10 cellular contexts compared by ENCODE assay signal in genomic region chr5:76954383-76954763, GRCh38. TPM values are rescaled to one million over a fixed set of nuclear protein-coding genes. Genes with fewer than 3 reads are reported as not detected.
A peak's percentile ranks its signal among the peaks of the same experiment; 100 is the strongest.
DNase-seq lines count a peak whose midpoint lies in the region; FAIRE-seq and TF ChIP-seq lines count a peak whose summit lies in the region.
"Had no signal": no experiment of that assay in that cellular context is flagged by ENCODE, and none has a peak within 500 bp of the region (broad histone marks: within the 10 kb centered on the region; RNA-seq: fewer than 3 reads in every experiment).

No MANE protein-coding gene starts in this region.

- no peaks in the 10 kb centered on the region for H3K79me2 ChIP-seq in astrocyte (ENCODE audit: insufficient read depth, low read length)

- H3K4me3 ChIP-seq in HUES48 (ENCODE audit: low read depth, low read length) (peak overlapping the region; percentile 70), astrocyte (ENCODE audit: insufficient read depth, low read depth, low read length) (peak overlapping the region; percentile 65), skeletal muscle satellite cell (ENCODE audit: low read length) (peak overlapping the region; percentile 67)

- peaks cover 2% of the 10 kb centered on the region for H3K36me3 Mint-ChIP-seq in astrocyte (ENCODE audit: low read depth, unreplicated experiment)
- no peaks in the 10 kb centered on the region for H3K36me3 Mint-ChIP-seq in activated T-helper 1 cell treated with anti-CD3 and anti-CD28 coated beads, Interleukin-12 subunit alpha, Interleukin-12 subunit beta, Interleukin-2, Interleukin-4 antibody, amounts not matched to agents 30 ng/mL and 10 ng/mL and 1 ng/mL, durations not matched to agents 14 hours and 24 hours and 36 hours (ENCODE audit: low read depth)
- no peaks in the 10 kb centered on the region for H3K36me3 Mint-ChIP-seq in activated T-helper 2 cell treated with anti-CD3 and anti-CD28 coated beads, Interferon-gamma antibody, Interleukin-2, Interleukin-4, amounts not matched to agents 10 μg/mL and 5 μg/mL and 100 μg/mL, durations not matched to agents 14 hours and 24 hours and 36 hours (ENCODE audit: low read depth)
- H3K36me3 Mint-ChIP-seq in activated CD4-positive, alpha-beta T cell treated with anti-CD3 and anti-CD28 coated beads, Interleukin-2, amount 10 ng/mL, durations not matched to agents 24 days and 14 days (ENCODE audit: low read depth): no peaks in the 10 kb centered on the region

- H3K9ac ChIP-seq in HUES48 (ENCODE audit: low read depth, low read length): 0 out of 2 replicates have a peak overlapping the region, but pooled peaks have one; percentile 20
- H3K9ac ChIP-seq in astrocyte (ENCODE audit: low read length): peak overlapping the region; percentile 63
- no peak overlapping the region for H3K9ac ChIP-seq in skeletal muscle satellite cell (ENCODE audit: low read depth, low read length)

- H3K9me3 ChIP-seq in HUES48 (ENCODE audit: control insufficient read depth, insufficient read depth, low read length): no peaks in the 10 kb centered on the region
- H3K9me3 ChIP-seq in astrocyte (ENCODE audit: insufficient read depth, low read depth, low read length): no peaks in the 10 kb centered on the region
- H3K9me3 ChIP-seq in skeletal muscle satellite cell (replicated peaks; ENCODE audit: low read length): no peaks in the 10 kb centered on the region

- no peak for TF ChIP-seq CTCF in astrocyte (IDR thresholded peaks at IDR 0.05; ENCODE audit: insufficient read depth, low read depth, low read length)

- peak overlapping the region; percentile 95 for H2AFZ ChIP-seq in astrocyte (ENCODE audit: low read depth, low read length)

- no peaks in the 10 kb centered on the region for H3K9me3 Mint-ChIP-seq in astrocyte (ENCODE audit: unreplicated experiment)
- no peaks in the 10 kb centered on the region for H3K9me3 Mint-ChIP-seq in activated T-helper 1 cell treated with anti-CD3 and anti-CD28 coated beads, Interleukin-12 subunit alpha, Interleukin-12 subunit beta, Interleukin-2, Interleukin-4 antibody, amounts not matched to agents 30 ng/mL and 10 ng/mL and 1 ng/mL, durations not matched to agents 14 hours and 24 hours and 36 hours
- H3K9me3 Mint-ChIP-seq in activated T-helper 2 cell treated with anti-CD3 and anti-CD28 coated beads, Interferon-gamma antibody, Interleukin-2, Interleukin-4, amounts not matched to agents 10 μg/mL and 5 μg/mL and 100 μg/mL, durations not matched to agents 14 hours and 24 hours and 36 hours: no peaks in the 10 kb centered on the region
- no peaks in the 10 kb centered on the region for H3K9me3 Mint-ChIP-seq in activated CD4-positive, alpha-beta T cell treated with anti-CD3 and anti-CD28 coated beads, Interleukin-2, amount 10 ng/mL, durations not matched to agents 24 days and 14 days

- peaks cover 8% of the 10 kb centered on the region for H3K4me1 ChIP-seq in HUES48 (ENCODE audit: control insufficient read depth, insufficient read depth, low read length)
- peaks cover 16% of the 10 kb centered on the region for H3K4me1 ChIP-seq in astrocyte (ENCODE audit: insufficient read depth, low read length)
- peaks cover 17% of the 10 kb centered on the region for H3K4me1 ChIP-seq in skeletal muscle satellite cell (ENCODE audit: control insufficient read depth, insufficient read depth, low read length)

- H4K20me1 ChIP-seq in astrocyte (ENCODE audit: insufficient read depth, low read length): no peaks in the 10 kb centered on the region

- H3K4me2 ChIP-seq in astrocyte (ENCODE audit: low read length) (peak overlapping the region; percentile 93), skeletal muscle satellite cell (ENCODE audit: low read length) (peak overlapping the region; percentile 92)

- no peak overlapping the region for H3K27ac ChIP-seq in HUES48 (ENCODE audit: low read depth, low read length)
- H3K27ac ChIP-seq in astrocyte (ENCODE audit: low read depth, low read length): no peak overlapping the region

- DNase-seq in astrocyte (ENCODE audit: low read depth) (no peak), iPS-NIHi7 (ENCODE audit: extremely low spot score) (peak; percentile 21), HCEC 1CT (no peak)
- no peak for DNase-seq in activated T-helper 1 cell treated with anti-CD3 and anti-CD28 coated beads, Interleukin-12 subunit alpha, Interleukin-12 subunit beta, Interleukin-2, Interleukin-4 antibody, amounts not matched to agents 30 ng/mL and 10 ng/mL and 1 ng/mL, durations not matched to agents 14 hours and 24 hours and 36 hours (ENCODE audit: low spot score)
- DNase-seq in activated T-helper 2 cell treated with anti-CD3 and anti-CD28 coated beads, Interferon-gamma antibody, Interleukin-2, Interleukin-4, amounts not matched to agents 10 μg/mL and 5 μg/mL and 100 μg/mL, durations not matched to agents 14 hours and 24 hours and 36 hours (ENCODE audit: low spot score): no peak
- no peak for DNase-seq in activated CD4-positive, alpha-beta T cell treated with anti-CD3 and anti-CD28 coated beads, Interleukin-2, amount 10 ng/mL, durations not matched to agents 24 days and 14 days
- DNase-seq: DND-41, SW 1271 had no signal

- H3K4me1 Mint-ChIP-seq in astrocyte (ENCODE audit: low read depth, unreplicated experiment): peaks cover 15% of the 10 kb centered on the region
- peaks cover 7% of the 10 kb centered on the region for H3K4me1 Mint-ChIP-seq in activated T-helper 1 cell treated with anti-CD3 and anti-CD28 coated beads, Interleukin-12 subunit alpha, Interleukin-12 subunit beta, Interleukin-2, Interleukin-4 antibody, amounts not matched to agents 30 ng/mL and 10 ng/mL and 1 ng/mL, durations not matched to agents 14 hours and 24 hours and 36 hours (ENCODE audit: low read depth)
- peaks cover 8% of the 10 kb centered on the region for H3K4me1 Mint-ChIP-seq in activated T-helper 2 cell treated with anti-CD3 and anti-CD28 coated beads, Interferon-gamma antibody, Interleukin-2, Interleukin-4, amounts not matched to agents 10 μg/mL and 5 μg/mL and 100 μg/mL, durations not matched to agents 14 hours and 24 hours and 36 hours (ENCODE audit: low read depth)
- peaks cover 5% of the 10 kb centered on the region for H3K4me1 Mint-ChIP-seq in activated CD4-positive, alpha-beta T cell treated with anti-CD3 and anti-CD28 coated beads, Interleukin-2, amount 10 ng/mL, durations not matched to agents 24 days and 14 days

- intact Hi-C loops in activated T-helper 1 cell treated with anti-CD3 and anti-CD28 coated beads, Interleukin-12 subunit alpha, Interleukin-12 subunit beta, Interleukin-2, Interleukin-4 antibody, amounts not matched to agents 30 ng/mL and 10 ng/mL and 1 ng/mL, durations not matched to agents 14 hours and 24 hours and 36 hours (cut with micrococcal nuclease): loop anchor here (5.0 kb wide), 1 partner anchor 688 kb away; no protein-coding TSS in a partner anchor
- intact Hi-C loops in activated T-helper 2 cell treated with anti-CD3 and anti-CD28 coated beads, Interferon-gamma antibody, Interleukin-2, Interleukin-4, amounts not matched to agents 10 μg/mL and 5 μg/mL and 100 μg/mL, durations not matched to agents 14 hours and 24 hours and 36 hours (cut with micrococcal nuclease): loop anchor here (10.0 kb wide), 1 partner anchor 680 kb away; the partner anchor contains the start of gene OTP
- intact Hi-C loops in activated CD4-positive, alpha-beta T cell treated with anti-CD3 and anti-CD28 coated beads, Interleukin-2, amount 10 ng/mL, durations not matched to agents 24 days and 14 days (cut with micrococcal nuclease): loop anchor here (10.0 kb wide), 1 partner anchor 680 kb away; the partner anchor contains the start of gene OTP

- peaks cover 29% of the 10 kb centered on the region for H3K27me3 Mint-ChIP-seq in astrocyte (ENCODE audit: low read depth, unreplicated experiment)
- H3K27me3 Mint-ChIP-seq in activated T-helper 1 cell treated with anti-CD3 and anti-CD28 coated beads, Interleukin-12 subunit alpha, Interleukin-12 subunit beta, Interleukin-2, Interleukin-4 antibody, amounts not matched to agents 30 ng/mL and 10 ng/mL and 1 ng/mL, durations not matched to agents 14 hours and 24 hours and 36 hours (ENCODE audit: insufficient read depth): peaks cover 56% of the 10 kb centered on the region
- peaks cover 63% of the 10 kb centered on the region for H3K27me3 Mint-ChIP-seq in activated T-helper 2 cell treated with anti-CD3 and anti-CD28 coated beads, Interferon-gamma antibody, Interleukin-2, Interleukin-4, amounts not matched to agents 10 μg/mL and 5 μg/mL and 100 μg/mL, durations not matched to agents 14 hours and 24 hours and 36 hours (ENCODE audit: low read depth)
- peaks cover 56% of the 10 kb centered on the region for H3K27me3 Mint-ChIP-seq in activated CD4-positive, alpha-beta T cell treated with anti-CD3 and anti-CD28 coated beads, Interleukin-2, amount 10 ng/mL, durations not matched to agents 24 days and 14 days

- H3K27me3 ChIP-seq in HUES48 (ENCODE audit: control insufficient read depth, insufficient read depth, low read length): peaks cover 52% of the 10 kb centered on the region
- H3K27me3 ChIP-seq in astrocyte (ENCODE audit: insufficient read depth, low read length): peaks cover 6% of the 10 kb centered on the region
- peaks cover 39% of the 10 kb centered on the region for H3K27me3 ChIP-seq in skeletal muscle satellite cell (ENCODE audit: control insufficient read depth, insufficient read depth, low read length)

- FAIRE-seq in astrocyte (lab: Jason Lieb, UNC): no peak

- no peak overlapping the region for H3K27ac Mint-ChIP-seq in astrocyte (ENCODE audit: unreplicated experiment)
- H3K27ac Mint-ChIP-seq in activated T-helper 1 cell treated with anti-CD3 and anti-CD28 coated beads, Interleukin-12 subunit alpha, Interleukin-12 subunit beta, Interleukin-2, Interleukin-4 antibody, amounts not matched to agents 30 ng/mL and 10 ng/mL and 1 ng/mL, durations not matched to agents 14 hours and 24 hours and 36 hours: no peak overlapping the region
- no peak overlapping the region for H3K27ac Mint-ChIP-seq in activated T-helper 2 cell treated with anti-CD3 and anti-CD28 coated beads, Interferon-gamma antibody, Interleukin-2, Interleukin-4, amounts not matched to agents 10 μg/mL and 5 μg/mL and 100 μg/mL, durations not matched to agents 14 hours and 24 hours and 36 hours
- H3K27ac Mint-ChIP-seq in activated CD4-positive, alpha-beta T cell treated with anti-CD3 and anti-CD28 coated beads, Interleukin-2, amount 10 ng/mL, durations not matched to agents 24 days and 14 days: no peak overlapping the region

- no peaks in the 10 kb centered on the region for H3K36me3 ChIP-seq in HUES48 (ENCODE audit: control insufficient read depth, insufficient read depth, low read length)
- H3K36me3 ChIP-seq in astrocyte (ENCODE audit: insufficient read depth, low read length): no peaks in the 10 kb centered on the region
- H3K36me3 ChIP-seq in skeletal muscle satellite cell (ENCODE audit: insufficient read depth, low read length): no peaks in the 10 kb centered on the region

- H3K4me3 Mint-ChIP-seq in astrocyte (ENCODE audit: unreplicated experiment): peak overlapping the region; percentile 83
- H3K4me3 Mint-ChIP-seq in activated T-helper 1 cell treated with anti-CD3 and anti-CD28 coated beads, Interleukin-12 subunit alpha, Interleukin-12 subunit beta, Interleukin-2, Interleukin-4 antibody, amounts not matched to agents 30 ng/mL and 10 ng/mL and 1 ng/mL, durations not matched to agents 14 hours and 24 hours and 36 hours: no peak overlapping the region
- H3K4me3 Mint-ChIP-seq in activated T-helper 2 cell treated with anti-CD3 and anti-CD28 coated beads, Interferon-gamma antibody, Interleukin-2, Interleukin-4, amounts not matched to agents 10 μg/mL and 5 μg/mL and 100 μg/mL, durations not matched to agents 14 hours and 24 hours and 36 hours (ENCODE audit: low read depth): no peak overlapping the region
- H3K4me3 Mint-ChIP-seq in activated CD4-positive, alpha-beta T cell treated with anti-CD3 and anti-CD28 coated beads, Interleukin-2, amount 10 ng/mL, durations not matched to agents 24 days and 14 days: no peak overlapping the region

RNA-seq across cellular contexts. Expression of gene CRHBP, which starts 1.5 kb away (rescaled TPM):
- 2.5 and 4.7 TPM in 2 replicates for total RNA-seq in astrocyte
- 0.22 TPM in 1 of 2 replicates, not detected in the other for total RNA-seq in skeletal muscle satellite cell (2012; rRNA removed)
- not detected in 2 replicates for total RNA-seq in activated T-helper 1 cell treated with anti-CD3 and anti-CD28 coated beads, Interleukin-12 subunit alpha, Interleukin-12 subunit beta, Interleukin-2, Interleukin-4 antibody, amounts not matched to agents 30 ng/mL and 10 ng/mL and 1 ng/mL, durations not matched to agents 14 hours and 24 hours and 36 hours
- 0.09 TPM in 1 of 2 replicates, not detected in the other for total RNA-seq in activated T-helper 2 cell treated with anti-CD3 and anti-CD28 coated beads, Interferon-gamma antibody, Interleukin-2, Interleukin-4, amounts not matched to agents 10 μg/mL and 5 μg/mL and 100 μg/mL, durations not matched to agents 14 hours and 24 hours and 36 hours
- total RNA-seq in activated CD4-positive, alpha-beta T cell treated with anti-CD3 and anti-CD28 coated beads, Interleukin-2, amount 10 ng/mL, durations not matched to agents 24 days and 14 days: 0.23 and 0.31 TPM in 2 replicates
